Comparison of ENCODE assay signal across 12 cellular contexts in genomic region chr2:238875161-238875530, GRCh38. TPM values are rescaled to one million over a fixed set of nuclear protein-coding genes. Genes with fewer than 3 reads are reported as not detected.
DNase-seq lines count a peak whose midpoint lies in the region; ATAC-seq, FAIRE-seq and TF ChIP-seq lines count a peak whose summit lies in the region.
"Had no signal": no experiment of that assay in that cellular context is flagged by ENCODE, and none has a peak within 500 bp of the region (broad histone marks: within the 10 kb centered on the region; RNA-seq: fewer than 3 reads in every experiment).

No MANE protein-coding gene starts in this region.

- no peaks in the 10 kb centered on the region for H3K27me3 ChIP-seq in GM23338 (ENCODE audit: insufficient read depth)
- H3K27me3 ChIP-seq in astrocyte (ENCODE audit: insufficient read depth, low read length): no peaks in the 10 kb centered on the region
- peaks cover 0 to 8% (median 0%) of the 10 kb centered on the region in 3 donors for H3K27me3 ChIP-seq in stomach
- no peaks in the 10 kb centered on the region for H3K27me3 ChIP-seq in CD8-positive, alpha-beta memory T cell (ENCODE audit: insufficient read depth, low read length, poor library complexity, severe bottlenecking)
- H3K27me3 ChIP-seq: pancreas had no signal

- H3K9me3 ChIP-seq in astrocyte (ENCODE audit: insufficient read depth, low read depth, low read length) (no peaks in the 10 kb centered on the region), stomach (no peaks in the 10 kb centered on the region)
- no peaks in the 10 kb centered on the region for H3K9me3 ChIP-seq in CD8-positive, alpha-beta memory T cell (ENCODE audit: low read length)
- H3K9me3 ChIP-seq: pancreas had no signal

- no peak for TF ChIP-seq EP300 in stomach (IDR thresholded peaks at IDR 0.05)

- no peak for FAIRE-seq in astrocyte (lab: Jason Lieb, UNC)
- FAIRE-seq: pancreas had no signal

- H3K4me1 ChIP-seq in GM23338 (ENCODE audit: insufficient read depth): no peaks in the 10 kb centered on the region
- H3K4me1 ChIP-seq in astrocyte (ENCODE audit: insufficient read depth, low read length): no peaks in the 10 kb centered on the region
- H3K4me1 ChIP-seq in stomach: peaks cover 0 to 15% (median 0%) of the 10 kb centered on the region in 4 donors
- no peaks in the 10 kb centered on the region for H3K4me1 ChIP-seq in CD8-positive, alpha-beta memory T cell (ENCODE audit: insufficient read depth, low read length)
- H3K4me1 ChIP-seq: pancreas had no signal

- H3K36me3 Mint-ChIP-seq in GM23338 (ENCODE audit: low read depth): peaks cover 5% of the 10 kb centered on the region; the same call in 2 of the 3 replicates
- H3K36me3 Mint-ChIP-seq in astrocyte (ENCODE audit: low read depth, unreplicated experiment): peaks cover 2% of the 10 kb centered on the region
- H3K36me3 Mint-ChIP-seq in CD8-positive, alpha-beta memory T cell: no peaks in the 10 kb centered on the region

- TF ChIP-seq POLR2A in stomach (IDR thresholded peaks at IDR 0.05): no peak

- no peak overlapping the region for H3K9ac ChIP-seq in astrocyte (ENCODE audit: low read length)

- H4K20me1 ChIP-seq in GM23338 (replicated peaks; ENCODE audit: insufficient read depth) (no peaks in the 10 kb centered on the region), astrocyte (ENCODE audit: insufficient read depth, low read length) (peaks cover 38% of the 10 kb centered on the region)

- CTCF ChIA-PET in CD8-positive, alpha-beta memory T cell (lab: Charles Lee): no interaction called here

- H3K9me3 Mint-ChIP-seq in GM23338 (peaks cover 32% of the 10 kb centered on the region), astrocyte (ENCODE audit: unreplicated experiment) (peaks cover 2% of the 10 kb centered on the region)
- H3K9me3 Mint-ChIP-seq in CD8-positive, alpha-beta memory T cell: peaks cover 0 to 6% (median 2%) of the 10 kb centered on the region in 5 donors

- ATAC-seq in GM23338 (no peak), GM18520 (IDR thresholded peaks at IDR 0.05; ENCODE audit: unreplicated experiment) (no peak)

- H3K4me1 Mint-ChIP-seq in GM23338: no peaks in the 10 kb centered on the region
- H3K4me1 Mint-ChIP-seq in astrocyte (ENCODE audit: low read depth, unreplicated experiment): no peaks in the 10 kb centered on the region
- no peaks in the 10 kb centered on the region for H3K4me1 Mint-ChIP-seq in CD8-positive, alpha-beta memory T cell

- H3K4me3 Mint-ChIP-seq in GM23338 (no peak overlapping the region), astrocyte (ENCODE audit: unreplicated experiment) (no peak overlapping the region)
- H3K4me3 Mint-ChIP-seq in CD8-positive, alpha-beta memory T cell: no peak overlapping the region

- H3K4me2 ChIP-seq in GM23338: no peak overlapping the region
- no peak overlapping the region for H3K4me2 ChIP-seq in astrocyte (ENCODE audit: low read length)

- 68 to 82% (median 73%) methylated on average over 3 of the region's 3 CpGs for WGBS in stomach, 5 donors

- H2AFZ ChIP-seq in GM23338 (no peak overlapping the region), astrocyte (ENCODE audit: low read depth, low read length) (no peak overlapping the region)

- H3K27me3 Mint-ChIP-seq in GM23338 (ENCODE audit: insufficient read depth, low read depth, poor library complexity) (peaks cover 10% of the 10 kb centered on the region), astrocyte (ENCODE audit: low read depth, unreplicated experiment) (peaks cover 20% of the 10 kb centered on the region)
- peaks cover 6 to 40% of the 10 kb centered on the region in 2 donors for H3K27me3 Mint-ChIP-seq in CD8-positive, alpha-beta memory T cell

- no peak for DNase-seq in GM23338 (ENCODE audit: low spot score)
- no peak for DNase-seq in astrocyte (ENCODE audit: low read depth)
- DNase-seq in cardiac septum (ENCODE audit: low spot score): peak; percentile 22
- peak; percentile 22 for DNase-seq in stomach
- no peak for DNase-seq in CD8-positive, alpha-beta memory T cell
- DNase-seq in NCI-H1092 (lab: John Stamatoyannopoulos, UW): no peak
- no peak for DNase-seq in NCI-H1694 treated with DMSO at 0.1 percent for 48 hours (lab: John Stamatoyannopoulos, UW)
- DNase-seq: effector CD8-positive, alpha-beta T cell; NCI-H1105 treated with DMSO at 0.1 percent for 48 hours had no signal

- H3K36me3 ChIP-seq in GM23338 (ENCODE audit: insufficient read depth): no peaks in the 10 kb centered on the region
- H3K36me3 ChIP-seq in astrocyte (ENCODE audit: insufficient read depth, low read length): no peaks in the 10 kb centered on the region
- H3K36me3 ChIP-seq in stomach: no peaks in the 10 kb centered on the region
- no peaks in the 10 kb centered on the region for H3K36me3 ChIP-seq in CD8-positive, alpha-beta memory T cell (ENCODE audit: insufficient read depth, low read length)
- H3K36me3 ChIP-seq: pancreas had no signal

- intact Hi-C loops in cardiac septum (cut with DNase I): no loop called here
- intact Hi-C loops in stomach (cut with DNase I; ENCODE audit: low total_unique reads): no loop called here

- no peak overlapping the region for H3K27ac ChIP-seq in GM23338 (ENCODE audit: low read depth)
- no peak overlapping the region for H3K27ac ChIP-seq in astrocyte (ENCODE audit: low read depth, low read length)
- peak overlapping the region in 2 of 5 donors; percentile 39 to 69 for H3K27ac ChIP-seq in stomach
- no peak overlapping the region for H3K27ac ChIP-seq in CD8-positive, alpha-beta memory T cell (ENCODE audit: low read depth, low read length)
- H3K27ac ChIP-seq: pancreas had no signal

- H3K27ac Mint-ChIP-seq in GM23338: no peak overlapping the region
- H3K27ac Mint-ChIP-seq in astrocyte (ENCODE audit: unreplicated experiment): no peak overlapping the region
- H3K27ac Mint-ChIP-seq in CD8-positive, alpha-beta memory T cell: peak overlapping the region in 1 of 8 donors; percentile 23

- POLR2A ChIA-PET in CD8-positive, alpha-beta memory T cell (lab: Charles Lee): no interaction called here

- H3F3A ChIP-seq in GM23338 (replicated peaks; ENCODE audit: low read depth): no peaks in the 10 kb centered on the region

- H3K79me2 ChIP-seq in GM23338 (replicated peaks; ENCODE audit: insufficient read depth) (no peaks in the 10 kb centered on the region), astrocyte (ENCODE audit: insufficient read depth, low read length) (peaks cover 35% of the 10 kb centered on the region)

- TF ChIP-seq CTCF in GM23338 (conservative IDR thresholded peaks at IDR 0.05; ENCODE audit: low read depth in 2 of 2) (peak; percentile 36 to 58), astrocyte (IDR thresholded peaks at IDR 0.05; ENCODE audit: insufficient read depth, low read depth, low read length) (peak; percentile 24), stomach (IDR thresholded peaks at IDR 0.05) (no peak)

- H3K4me3 ChIP-seq in GM23338: no peak overlapping the region
- no peak overlapping the region for H3K4me3 ChIP-seq in astrocyte (ENCODE audit: insufficient read depth, low read depth, low read length)
- no peak overlapping the region for H3K4me3 ChIP-seq in stomach
- H3K4me3 ChIP-seq in CD8-positive, alpha-beta memory T cell (ENCODE audit: low read length): no peak overlapping the region
- H3K4me3 ChIP-seq: lung, pancreas had no signal

- 0 out of 2 replicates have a peak, but pooled peaks cover 4% of the 10 kb centered on the region for H3K9me2 ChIP-seq in GM23338 (ENCODE audit: insufficient read depth)

TF ChIP-seq in GM23338, 12 proteins besides CTCF, POLR2A, EP300 and RAD21 (continues in another document):
- TF ChIP-seq POLR2AphosphoS5 (IDR thresholded peaks at IDR 0.05; ENCODE audit: low read depth) (no peak), JUNB (IDR thresholded peaks at IDR 0.05; ENCODE audit: unreplicated experiment) (no peak)

RNA-seq across cellular contexts. Expression of gene TWIST2, which starts 27.3 kb away (rescaled TPM):
- 12.5 and 13.6 TPM in 2 replicates for total RNA-seq in GM23338 (2014; rRNA removed; shearing (Covaris generic))
- polyA plus RNA-seq in GM23338 (2016; fragmentation: Nextera tagmentation; extraction: Ambion mirVana) (6.0 and 7.0 TPM in 2 replicates), stomach (10 to 100 TPM in 2 of 3 donors, 1 to 10 TPM in 1; 5.6 to 13.0 (median 11.6) TPM)
- total RNA-seq in astrocyte (2.5 and 3.2 TPM in 2 replicates), cardiac septum (0.83 TPM), stomach (10 to 100 TPM in 3 of 5 donors, 1 to 10 TPM in 1, under 1 TPM in 1; 0.58 to 58.0 (median 22.8) TPM)
- total RNA-seq in CD8-positive, alpha-beta memory T cell: not detected
- not detected for polyA plus RNA-seq in CD8-positive, alpha-beta memory T cell

Comparison
In these comparisons a context has a peak if more than half of its experiments do, and no peak if none do; other contexts are left out.
1. DNase-seq: peak in cardiac septum (single experiment) and stomach (single experiment); none in GM23338 (single experiment), astrocyte (single experiment), CD8-positive, alpha-beta memory T cell (0 of 5), NCI-H1092 (single experiment) and NCI-H1694 treated with DMSO at 0.1 percent for 48 hours (single experiment).
2. CTCF ChIP-seq: peak in GM23338 (2 of 2) and astrocyte (single experiment); none in stomach (0 of 7).